17 cellular contexts compared by ENCODE assay signal in genomic region chr1:230197644-230198567, GRCh38.
A peak's percentile ranks its signal among the peaks of the same experiment; 100 is the strongest.
DNase-seq lines count a peak whose midpoint lies in the region; ATAC-seq, FAIRE-seq and TF ChIP-seq lines count a peak whose summit lies in the region.
"Had no signal": no experiment of that assay in that cellular context is flagged by ENCODE, and none has a peak within 500 bp of the region (broad histone marks: within the 10 kb centered on the region; RNA-seq: fewer than 3 reads in every experiment).

No MANE protein-coding gene starts in this region.

- no peak for TF ChIP-seq CTCF in H9 (conservative IDR thresholded peaks at IDR 0.05)
- TF ChIP-seq CTCF in K562 (IDR thresholded peaks at IDR 0.05 in 2 of 3, conservative IDR thresholded peaks at IDR 0.05 in 1 of 3; ENCODE audit: insufficient read depth in 2 of 3, low read depth in 1 of 3, low read length in 3 of 3) = no peak
- TF ChIP-seq CTCF in lung (IDR thresholded peaks at IDR 0.05; ENCODE audit: control extremely low read depth, extremely low read depth) = no peak
- TF ChIP-seq CTCF in GM13976 (IDR thresholded peaks at IDR 0.05; ENCODE audit: borderline replicate concordance, control extremely low read depth, extremely low read depth, insufficient read depth, missing control alignments) = no peak

- no peak overlapping the region for H2BK12ac ChIP-seq in H9 (ENCODE audit: insufficient read length, low read depth, low read length)

- peak overlapping the region in 1 of 2 experiments; percentile 19; a peak in 2 of 5 replicates for H3K4me3 Mint-ChIP-seq in H9
- H3K4me3 Mint-ChIP-seq in stimulated activated naive B cell treated with anti-CD40 and anti-IgM and Interleukin-4, amounts not matched to agents 10 μg/mL and 1 μg/mL and 100 μg/mL, for 72 hours = no peak overlapping the region

- no peaks in the 10 kb centered on the region for H3K79me1 ChIP-seq in H9 (ENCODE audit: insufficient read depth, low read depth, low read length, poor library complexity, severe bottlenecking)

- no peak overlapping the region for H4K91ac ChIP-seq in H9 (ENCODE audit: insufficient read length, low read depth, low read length)

- H2BK20ac ChIP-seq in H9 (ENCODE audit: low read depth, low read length, poor library complexity, severe bottlenecking) = no peak overlapping the region

- WGBS in H9 (ENCODE audit: extremely low coverage, insufficient read length, low lambda C conversion rate) = no CpG with 5 or more reads among the region's 41 CpGs
- WGBS in K562 (ENCODE audit: insufficient coverage, low coverage, missing lambda C conversion rate) = 89% methylated on average over 41 of the region's 41 CpGs
- 90 to 94% methylated on average over 41 of the region's 41 CpGs for WGBS in lung, 2 donors

- H2AFZ ChIP-seq in H9 (ENCODE audit: low read length) (no peak overlapping the region), K562 (ENCODE audit: low read depth, low read length) (no peak overlapping the region)

- H4K20me1 ChIP-seq in H9 (ENCODE audit: control insufficient read depth, insufficient read depth, insufficient read length) (peaks cover 3% of the 10 kb centered on the region), K562 (replicated peaks; ENCODE audit: control insufficient read depth, insufficient read depth, low read length) (peaks cover 5% of the 10 kb centered on the region; the same call in 1 of the 2 replicates)

- no peak overlapping the region for H3K56ac ChIP-seq in H9 (ENCODE audit: insufficient read length, low read depth, low read length)

- H3K4ac ChIP-seq in H9 (ENCODE audit: low read depth, low read length) = no peak overlapping the region

- peaks cover 38% of the 10 kb centered on the region in 2 experiments for H3K4me1 Mint-ChIP-seq in H9
- H3K4me1 Mint-ChIP-seq in stimulated activated naive B cell treated with anti-CD40 and anti-IgM and Interleukin-4, amounts not matched to agents 10 μg/mL and 1 μg/mL and 100 μg/mL, for 72 hours = peaks cover 13 to 26% of the 10 kb centered on the region in 2 donors

- H4K8ac ChIP-seq in H9 (replicated peaks; ENCODE audit: insufficient read length, low read depth, low read length) = no peak overlapping the region

- H3K4me1 ChIP-seq in H9 (ENCODE audit: insufficient read depth, low read length) (peaks cover 3% of the 10 kb centered on the region; the same call in 1 of the 2 replicates), K562 (replicated peaks in 1 of 2; ENCODE audit: control insufficient read depth in 2 of 2, insufficient read depth in 2 of 2, low read length in 2 of 2) (peaks cover 0 to 18% of the 10 kb centered on the region in 2 experiments; a peak in 2 of 5 replicates), lung (ENCODE audit: control insufficient read depth in 2 of 2, insufficient read depth in 2 of 2, low read length in 2 of 2) (no peaks in the 10 kb centered on the region)

- no peak overlapping the region for H3K9ac ChIP-seq in H9 (ENCODE audit: extremely low read depth, insufficient read length, low read length)
- H3K9ac ChIP-seq in K562 (ENCODE audit: insufficient read depth in 1 of 2, low read depth in 2 of 2, low read length in 2 of 2) = peak overlapping the region in 1 of 2 experiments; percentile 78; a peak in 2 of 4 replicates
- H3K9ac ChIP-seq: BLaER1 had no signal

- H3K9me3 ChIP-seq in H9 (ENCODE audit: control insufficient read depth, low read depth, low read length) = no peaks in the 10 kb centered on the region
- no peaks in the 10 kb centered on the region for H3K9me3 ChIP-seq in K562 (replicated peaks; ENCODE audit: control insufficient read depth, insufficient read depth, low read depth, low read length)
- H3K9me3 ChIP-seq in lung (ENCODE audit: control insufficient read depth in 2 of 2, insufficient read depth in 1 of 2, low read length in 1 of 2) = no peaks in the 10 kb centered on the region
- H3K9me3 ChIP-seq: BLaER1 had no signal

- POLR2A ChIA-PET in K562 (lab: Yijun Ruan, JAX) = interaction anchor here (0.5 to 0.6 kb wide), 2 partner anchors 10 to 529 kb away, joined by 3 read pairs; no protein-coding TSS in a partner anchor

- H3T11ph ChIP-seq in H9 (ENCODE audit: low read length) = no peak overlapping the region

- DNase-seq in H9 (no peak), K562 (ENCODE audit: extremely low read depth in 1 of 4, low spot score in 3 of 4) (no peak), lung (ENCODE audit: low spot score) (peak; percentile 41), HTR-8/SVneo (ENCODE audit: insufficient read length, low spot score) (no peak), GM13976 (ENCODE audit: low spot score) (no peak)
- no peak for DNase-seq in stimulated activated naive B cell treated with anti-CD40 and anti-IgM and Interleukin-4, amounts not matched to agents 10 μg/mL and 1 μg/mL and 100 μg/mL, for 72 hours
- DNase-seq: CD8-positive, alpha-beta memory T cell; DMS79; NCI-H1436 treated with DMSO at 0.1 percent for 48 hours; NCI-H2029 treated with DMSO at 0.1 percent for 48 hours; NCI-H82 had no signal

- in situ Hi-C loops in K562 (cut with MboI) (no loop called here), GM13976 (cut with MboI; ENCODE audit: low sequenced_read_pairs, unreplicated experiment) (no loop called here)

- H3K9me3 Mint-ChIP-seq in H9 = no peaks in the 10 kb centered on the region
- no peaks in the 10 kb centered on the region for H3K9me3 Mint-ChIP-seq in stimulated activated naive B cell treated with anti-CD40 and anti-IgM and Interleukin-4, amounts not matched to agents 10 μg/mL and 1 μg/mL and 100 μg/mL, for 72 hours
- H3K9me3 Mint-ChIP-seq: CD8-positive, alpha-beta memory T cell had no signal

- FAIRE-seq in K562 (lab: Jason Lieb, UNC) (no peak), HTR-8/SVneo (lab: Jason Lieb, UNC) (no peak)
- FAIRE-seq: A204.1, D721Med had no signal

- no peak for TF ChIP-seq RAD21 in K562 (CRISPR knock-in tag; conservative IDR thresholded peaks at IDR 0.05 in 1 of 2, IDR thresholded peaks at IDR 0.05 in 1 of 2)

- H2BK120ac ChIP-seq in H9 (ENCODE audit: low read depth, low read length, poor library complexity, severe bottlenecking) = no peak overlapping the region

- H3K14ac ChIP-seq in H9 (ENCODE audit: insufficient read depth, low read length) = no peak overlapping the region; the same call in 1 of the 2 replicates

- H3K27ac Mint-ChIP-seq in H9 = peak overlapping the region in 2 of 3 experiments; percentile 15 to 42; a peak in 3 of 7 replicates
- peak overlapping the region; percentile 33 for H3K27ac Mint-ChIP-seq in stimulated activated naive B cell treated with anti-CD40 and anti-IgM and Interleukin-4, amounts not matched to agents 10 μg/mL and 1 μg/mL and 100 μg/mL, for 72 hours

- H3K23ac ChIP-seq in H9 (ENCODE audit: insufficient read length, low read depth, low read length) = no peak overlapping the region

- intact Hi-C loops in K562 (cut with micrococcal nuclease) = no loop called here

- no peak for TF ChIP-seq EP300 in K562 (IDR thresholded peaks at IDR 0.05; ENCODE audit: low read length)

- H3K27me3 Mint-ChIP-seq in H9 (ENCODE audit: low read depth) = no peaks in the 10 kb centered on the region; the same call in 1 of the 2 replicates
- H3K27me3 Mint-ChIP-seq in stimulated activated naive B cell treated with anti-CD40 and anti-IgM and Interleukin-4, amounts not matched to agents 10 μg/mL and 1 μg/mL and 100 μg/mL, for 72 hours = no peaks in the 10 kb centered on the region
- H3K27me3 Mint-ChIP-seq: CD8-positive, alpha-beta memory T cell had no signal

- no peak for TF ChIP-seq POLR2A in K562 (conservative IDR thresholded peaks at IDR 0.05)

- ATAC-seq in K562 (no peak), lung (ENCODE audit: insufficient read depth, low FRiP score) (no peak), HG03469 (IDR thresholded peaks at IDR 0.05; ENCODE audit: unreplicated experiment) (no peak)
- ATAC-seq in stimulated activated naive B cell treated with anti-CD40 and anti-IgM and Interleukin-4, amounts not matched to agents 10 μg/mL and 1 μg/mL and 100 μg/mL, for 72 hours (replicated peaks) = no peak
- ATAC-seq: HCT116, Panc1 had no signal

- no peak overlapping the region for H3K18ac ChIP-seq in H9 (ENCODE audit: insufficient read length, low read depth, low read length)

- BruUV-seq in K562 (replicated peaks; lab: Mats Ljungman, UMichigan) = no TSS peak

- no peak overlapping the region for H3K4me2 ChIP-seq in H9 (ENCODE audit: insufficient read depth, insufficient read length, low read length)
- H3K4me2 ChIP-seq in K562 (ENCODE audit: insufficient read depth, low read length) = no peak overlapping the region
- H3K4me2 ChIP-seq: BLaER1 had no signal

- H3K36me3 ChIP-seq in K562 (ENCODE audit: control insufficient read depth, insufficient read depth, low read length) = peaks cover 24% of the 10 kb centered on the region; the same call in 1 of the 3 replicates
- H3K36me3 ChIP-seq in lung (ENCODE audit: control insufficient read depth in 2 of 2, insufficient read depth in 2 of 2, low read length in 2 of 2) = no peaks in the 10 kb centered on the region

- no peak overlapping the region for H3K27ac ChIP-seq in H9 (ENCODE audit: insufficient read length, low read depth, low read length)
- H3K27ac ChIP-seq in K562 (ENCODE audit: extremely low read depth, low read depth, low read length) = no peak overlapping the region
- H3K27ac ChIP-seq in lung (ENCODE audit: low read depth in 1 of 2, low read length in 1 of 2) = no peak overlapping the region
- H3K27ac ChIP-seq: BLaER1 had no signal

- CTCF ChIA-PET in K562 (lab: Yijun Ruan, JAX; ENCODE audit: low intra/inter-chr PET ratio) = no interaction called here

- no peak overlapping the region for H4K5ac ChIP-seq in H9 (ENCODE audit: insufficient read length, low read depth, low read length)

- H3K79me2 ChIP-seq in H9 (ENCODE audit: insufficient read depth, low read length) = no peaks in the 10 kb centered on the region
- peaks cover 8% of the 10 kb centered on the region; the same call in 1 of the 3 replicates for H3K79me2 ChIP-seq in K562 (ENCODE audit: control insufficient read depth, insufficient read depth, low read length)

- no peak overlapping the region for H2BK15ac ChIP-seq in H9 (ENCODE audit: low read depth, low read length)

- no peaks in the 10 kb centered on the region for H3K23me2 ChIP-seq in H9 (ENCODE audit: insufficient read length, low read depth, low read length, poor library complexity, severe bottlenecking)

- H3K27me3 ChIP-seq in H9 (ENCODE audit: insufficient read depth, low read length) = no peaks in the 10 kb centered on the region
- H3K27me3 ChIP-seq in K562 (ENCODE audit: control insufficient read depth in 2 of 2, insufficient read depth in 2 of 2, low read length in 2 of 2) = no peaks in the 10 kb centered on the region
- H3K27me3 ChIP-seq in lung (ENCODE audit: control insufficient read depth, insufficient read depth) = no peaks in the 10 kb centered on the region
- H3K27me3 ChIP-seq: BLaER1 had no signal

- H2BK5ac ChIP-seq in H9 (ENCODE audit: insufficient read length, low read length) = no peak overlapping the region

- no peak overlapping the region for H2AK5ac ChIP-seq in H9 (ENCODE audit: insufficient read length, low read length)

- H3K4me3 ChIP-seq in K562 (no peak overlapping the region), lung (no peak overlapping the region)
- H3K4me3 ChIP-seq: BLaER1 had no signal

- peaks cover 4% of the 10 kb centered on the region for H3K9me1 ChIP-seq in K562 (ENCODE audit: control insufficient read depth, insufficient read depth, low read length)

- no peaks in the 10 kb centered on the region; a peak in 2 of 7 replicates for H3K36me3 Mint-ChIP-seq in H9 (ENCODE audit: insufficient read depth in 1 of 3, low read depth in 3 of 3)
- peaks cover 26 to 47% of the 10 kb centered on the region in 2 donors for H3K36me3 Mint-ChIP-seq in stimulated activated naive B cell treated with anti-CD40 and anti-IgM and Interleukin-4, amounts not matched to agents 10 μg/mL and 1 μg/mL and 100 μg/mL, for 72 hours
